In the genomic region with DNA sequence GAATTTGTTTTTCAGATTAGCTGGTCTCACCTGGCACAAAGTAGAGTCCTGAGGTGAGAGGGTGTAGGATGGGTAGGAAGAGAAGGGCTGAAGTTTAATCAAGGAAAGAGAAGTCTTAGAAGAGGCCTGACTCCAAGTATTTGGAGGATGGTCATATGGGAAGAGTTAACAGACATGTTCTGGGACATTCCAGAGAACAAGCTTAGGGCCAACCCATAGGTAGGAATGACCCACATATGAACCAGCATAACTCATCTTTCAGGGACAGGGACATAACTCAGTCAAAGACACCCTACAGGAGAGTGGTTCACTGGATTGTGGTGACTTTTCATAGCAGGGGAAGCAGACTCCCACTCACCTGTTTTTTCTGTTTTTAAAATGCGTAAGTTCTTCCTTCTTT, we compare ENCODE assay signal across 33 cellular contexts. TPM values are rescaled to one million over a fixed set of nuclear protein-coding genes. Genes with fewer than 3 reads are reported as not detected.
"Had no signal": no experiment of that assay in that cellular context is flagged by ENCODE, and none has a peak within 500 bp of the region (broad histone marks: within the 10 kb centered on the region; RNA-seq: fewer than 3 reads in every experiment).

No MANE protein-coding gene starts in this region.

- H3K27ac Mint-ChIP-seq: activated B cell treated with CpG ODN at 0.5 μM for 24 hours; activated CD8-positive, alpha-beta memory T cell treated with anti-CD3 and anti-CD28 coated beads, Interleukin-2, amount 10 ng/mL, durations not matched to agents 7 days and 5 days; activated CD8-positive, alpha-beta T cell treated with anti-CD3 and anti-CD28 coated beads, Interleukin-2, amount 10 ng/mL, durations not matched to agents 7 days and 5 days; activated naive CD4-positive, alpha-beta T cell treated with anti-CD3 and anti-CD28 coated beads, Interleukin-2, amount 10 ng/mL, durations not matched to agents 7 days and 5 days; activated naive CD4-positive, alpha-beta T cell treated with anti-CD3 and anti-CD28 coated beads, Interleukin-2, amount 50 U/mL, for 72 hours; activated naive CD8-positive, alpha-beta T cell treated with anti-CD3 and anti-CD28 coated beads, Interleukin-2, amount 10 ng/mL, durations not matched to agents 7 days and 5 days; activated T-helper 1 cell treated with anti-CD3 and anti-CD28 coated beads, Interleukin-12 subunit alpha, Interleukin-12 subunit beta, Interleukin-2, Interleukin-4 antibody, amounts not matched to agents 30 ng/mL and 10 ng/mL and 1 ng/mL, durations not matched to agents 14 hours and 24 hours and 36 hours; T-helper 17 cell; T-helper 2 cell treated with Interferon-gamma antibody and Interleukin-4, amounts not matched to agents 5 μg/mL and 100 μg/mL, for 36 hours had no signal

- H3K4me1 Mint-ChIP-seq: activated B cell treated with CpG ODN at 0.5 μM for 24 hours; activated naive CD4-positive, alpha-beta T cell treated with anti-CD3 and anti-CD28 coated beads, Interleukin-2, amount 10 ng/mL, durations not matched to agents 7 days and 5 days; activated naive CD8-positive, alpha-beta T cell treated with anti-CD3 and anti-CD28 coated beads, Interleukin-2, amount 10 ng/mL, durations not matched to agents 7 days and 5 days had no signal

- H3K27me3 ChIP-seq: brain microvascular endothelial cell, colonic mucosa had no signal

- H3K4me3 Mint-ChIP-seq: activated B cell treated with CpG ODN at 0.5 μM for 24 hours; activated CD8-positive, alpha-beta memory T cell treated with anti-CD3 and anti-CD28 coated beads, Interleukin-2, amount 10 ng/mL, durations not matched to agents 7 days and 5 days; activated CD8-positive, alpha-beta T cell treated with anti-CD3 and anti-CD28 coated beads, Interleukin-2, amount 10 ng/mL, durations not matched to agents 7 days and 5 days; activated naive CD4-positive, alpha-beta T cell treated with anti-CD3 and anti-CD28 coated beads, Interleukin-2, amount 10 ng/mL, durations not matched to agents 7 days and 5 days; activated naive CD8-positive, alpha-beta T cell treated with anti-CD3 and anti-CD28 coated beads, Interleukin-2, amount 10 ng/mL, durations not matched to agents 7 days and 5 days; activated T-helper 1 cell treated with anti-CD3 and anti-CD28 coated beads, Interleukin-12 subunit alpha, Interleukin-12 subunit beta, Interleukin-2, Interleukin-4 antibody, amounts not matched to agents 30 ng/mL and 10 ng/mL and 1 ng/mL, durations not matched to agents 14 hours and 24 hours and 36 hours; T-helper 17 cell; T-helper 2 cell treated with Interferon-gamma antibody and Interleukin-4, amounts not matched to agents 5 μg/mL and 100 μg/mL, for 36 hours had no signal

- H3K4me3 ChIP-seq: colonic mucosa had no signal

- H3K27ac ChIP-seq: brain microvascular endothelial cell, colonic mucosa, WERI-Rb-1 had no signal

- H3K36me3 ChIP-seq: brain microvascular endothelial cell, colonic mucosa, WERI-Rb-1 had no signal

- DNase-seq: activated B cell treated with CpG ODN at 0.5 μM for 24 hours; activated CD4-positive, alpha-beta T cell treated with anti-CD3 and anti-CD28 coated beads for 48 hours; activated CD4-positive, alpha-beta T cell treated with anti-CD3 and anti-CD28 coated beads, Interleukin-2, amount 50 U/mL, for 4 hours; activated CD8-positive, alpha-beta memory T cell treated with anti-CD3 and anti-CD28 coated beads, Interleukin-2, amount 10 ng/mL, durations not matched to agents 7 days and 5 days; activated CD8-positive, alpha-beta memory T cell treated with anti-CD3 and anti-CD28 coated beads, Interleukin-2, amount 50 U/mL, for 4 hours; activated CD8-positive, alpha-beta T cell treated with anti-CD3 and anti-CD28 coated beads, Interleukin-2, amount 10 ng/mL, durations not matched to agents 7 days and 5 days; activated gamma-delta T cell; activated naive CD4-positive, alpha-beta T cell; activated naive CD4-positive, alpha-beta T cell treated with anti-CD3 and anti-CD28 coated beads, Interleukin-2, amount 10 ng/mL, durations not matched to agents 7 days and 5 days; activated naive CD8-positive, alpha-beta T cell treated with anti-CD3 and anti-CD28 coated beads, Interleukin-2, amount 10 ng/mL, durations not matched to agents 7 days and 5 days; activated T-cell treated with anti-CD3 and anti-CD28 coated beads, Interleukin-2, amount 50 U/mL, for 1 hour; activated T-cell treated with anti-CD3 and anti-CD28 coated beads, Interleukin-2, amount 50 U/mL, for 48 hours; anterior cingulate cortex; brain microvascular endothelial cell; caudate nucleus; colonic mucosa; effector CD8-positive, alpha-beta T cell; foreskin fibroblast; head of caudate nucleus; hippocampal formation; T-helper 1 cell; T-helper 17 cell; T1000 had no signal

- H3K9me3 ChIP-seq: colonic mucosa had no signal

- H3K9me3 Mint-ChIP-seq: activated B cell treated with CpG ODN at 0.5 μM for 24 hours; activated naive CD4-positive, alpha-beta T cell treated with anti-CD3 and anti-CD28 coated beads, Interleukin-2, amount 10 ng/mL, durations not matched to agents 7 days and 5 days; activated naive CD4-positive, alpha-beta T cell treated with anti-CD3 and anti-CD28 coated beads, Interleukin-2, amount 50 U/mL, for 72 hours; activated naive CD8-positive, alpha-beta T cell treated with anti-CD3 and anti-CD28 coated beads, Interleukin-2, amount 10 ng/mL, durations not matched to agents 7 days and 5 days; activated T-helper 1 cell treated with anti-CD3 and anti-CD28 coated beads, Interleukin-12 subunit alpha, Interleukin-12 subunit beta, Interleukin-2, Interleukin-4 antibody, amounts not matched to agents 30 ng/mL and 10 ng/mL and 1 ng/mL, durations not matched to agents 14 hours and 24 hours and 36 hours; T-helper 2 cell treated with Interferon-gamma antibody and Interleukin-4, amounts not matched to agents 5 μg/mL and 100 μg/mL, for 36 hours had no signal

- H3K4me1 ChIP-seq: colonic mucosa had no signal

- ATAC-seq: activated CD4-positive, CD25-positive, alpha-beta regulatory T cell treated with anti-CD3 and anti-CD28 coated beads, Interleukin-2, amount 50 U/mL, for 24 hours; activated CD8-positive, alpha-beta memory T cell treated with anti-CD3 and anti-CD28 coated beads, Interleukin-2, amount 10 ng/mL, durations not matched to agents 7 days and 5 days; activated CD8-positive, alpha-beta T cell treated with anti-CD3 and anti-CD28 coated beads, Interleukin-2, amount 10 ng/mL, durations not matched to agents 7 days and 5 days; activated naive CD4-positive, alpha-beta T cell treated with anti-CD3 and anti-CD28 coated beads, Interleukin-2, amount 50 U/mL, for 72 hours; esophagus mucosa; T-helper 17 cell had no signal

- H3K36me3 Mint-ChIP-seq: activated CD8-positive, alpha-beta memory T cell treated with anti-CD3 and anti-CD28 coated beads, Interleukin-2, amount 10 ng/mL, durations not matched to agents 7 days and 5 days; activated naive CD4-positive, alpha-beta T cell treated with anti-CD3 and anti-CD28 coated beads, Interleukin-2, amount 10 ng/mL, durations not matched to agents 7 days and 5 days; activated naive CD4-positive, alpha-beta T cell treated with anti-CD3 and anti-CD28 coated beads, Interleukin-2, amount 50 U/mL, for 72 hours; activated naive CD8-positive, alpha-beta T cell treated with anti-CD3 and anti-CD28 coated beads, Interleukin-2, amount 10 ng/mL, durations not matched to agents 7 days and 5 days had no signal

RNA-seq across cellular contexts. Expression of gene SMIM43, which starts 40.3 kb away (rescaled TPM):
- total RNA-seq: activated B cell treated with CpG ODN at 0.5 μM for 24 hours; activated CD8-positive, alpha-beta memory T cell treated with anti-CD3 and anti-CD28 coated beads for 36 hours; activated CD8-positive, alpha-beta T cell treated with anti-CD3 and anti-CD28 coated beads, Interleukin-2, amount 10 ng/mL, durations not matched to agents 7 days and 5 days; activated naive CD4-positive, alpha-beta T cell treated with anti-CD3 and anti-CD28 coated beads, Interleukin-2, amount 50 U/mL, for 72 hours; activated naive CD8-positive, alpha-beta T cell treated with anti-CD3 and anti-CD28 coated beads, Interleukin-2, amount 10 ng/mL, durations not matched to agents 7 days and 5 days; activated T-helper 1 cell treated with anti-CD3 and anti-CD28 coated beads, Interleukin-12 subunit alpha, Interleukin-12 subunit beta, Interleukin-2, Interleukin-4 antibody, amounts not matched to agents 30 ng/mL and 10 ng/mL and 1 ng/mL, durations not matched to agents 14 hours and 24 hours and 36 hours; astrocyte; endothelial cell of umbilical vein; epithelial cell of proximal tubule; esophagus mucosa; T-helper 17 cell had no signal
